In genomic region chr2:232236200-232236599, GRCh38 we compare ENCODE assay signal across 10 cellular contexts.
DNase-seq lines count a peak whose midpoint lies in the region; ATAC-seq, FAIRE-seq and TF ChIP-seq lines count a peak whose summit lies in the region.
"Had no signal": no experiment of that assay in that cellular context is flagged by ENCODE, and none has a peak within 500 bp of the region (broad histone marks: within the 10 kb centered on the region; RNA-seq: fewer than 3 reads in every experiment).

No MANE protein-coding gene starts in this region.

- no peak overlapping the region for H3K9ac ChIP-seq in smooth muscle cell (ENCODE audit: low read depth)

- no peaks in the 10 kb centered on the region for H3K9me3 ChIP-seq in CD4-positive, CD25-positive, alpha-beta regulatory T cell (ENCODE audit: control insufficient read depth in 2 of 2, low read length in 2 of 2)
- no peaks in the 10 kb centered on the region for H3K9me3 ChIP-seq in WERI-Rb-1 (ENCODE audit: severe bottlenecking)
- H3K9me3 ChIP-seq in smooth muscle cell (replicated peaks; ENCODE audit: low read depth) = no peaks in the 10 kb centered on the region
- H3K9me3 ChIP-seq: esophagus muscularis mucosa had no signal

- DNase-seq in CD4-positive, CD25-positive, alpha-beta regulatory T cell = peak in 1 of 3 donors; percentile 19
- peak; percentile 59 for DNase-seq in GM19239 (ENCODE audit: insufficient read length, low spot score)
- DNase-seq in WERI-Rb-1 = no peak
- DNase-seq in MV-4-11 (lab: John Stamatoyannopoulos, UW) = no peak
- no peak for DNase-seq in NCI-H1092 (lab: John Stamatoyannopoulos, UW)
- DNase-seq in COR-L47 (lab: John Stamatoyannopoulos, UW) = no peak
- DNase-seq in smooth muscle cell (lab: John Stamatoyannopoulos, UW; ENCODE audit: unreplicated experiment) = no peak
- DNase-seq: activated CD4-positive, alpha-beta memory T cell treated with anti-CD3 and anti-CD28 coated beads, Interleukin-2, amount 10 ng/mL, durations not matched to agents 7 days and 5 days had no signal

- no peaks in the 10 kb centered on the region for H3F3A ChIP-seq in smooth muscle cell (ENCODE audit: low read depth)

- no peak overlapping the region for H2AFZ ChIP-seq in smooth muscle cell (ENCODE audit: low read depth)

- H3K36me3 Mint-ChIP-seq in CD4-positive, CD25-positive, alpha-beta regulatory T cell = peaks cover 46% of the 10 kb centered on the region

- H4K20me1 ChIP-seq in smooth muscle cell (ENCODE audit: low read depth) = peaks cover 22% of the 10 kb centered on the region

- H3K4me3 ChIP-seq in CD4-positive, CD25-positive, alpha-beta regulatory T cell (ENCODE audit: low read depth, low read length) = no peak overlapping the region
- H3K4me3 ChIP-seq in WERI-Rb-1 (ENCODE audit: low read depth, low read length) (no peak overlapping the region), smooth muscle cell (no peak overlapping the region)
- H3K4me3 ChIP-seq: esophagus muscularis mucosa had no signal

- peak overlapping the region in 2 of 3 donors; percentile 49 to 53 for H3K27ac Mint-ChIP-seq in CD4-positive, CD25-positive, alpha-beta regulatory T cell
- H3K27ac Mint-ChIP-seq: activated CD4-positive, alpha-beta memory T cell treated with anti-CD3 and anti-CD28 coated beads, Interleukin-2, amount 10 ng/mL, durations not matched to agents 7 days and 5 days had no signal

- no peak for ATAC-seq in CD4-positive, CD25-positive, alpha-beta regulatory T cell (ENCODE audit: low read depth in 2 of 2)
- ATAC-seq in HG03095 (IDR thresholded peaks at IDR 0.05; ENCODE audit: unreplicated experiment) = peak; percentile 64

- no peaks in the 10 kb centered on the region for H3K79me2 ChIP-seq in smooth muscle cell (ENCODE audit: low read depth)

- H3K4me1 Mint-ChIP-seq in CD4-positive, CD25-positive, alpha-beta regulatory T cell = peaks cover 9 to 41% (median 34%) of the 10 kb centered on the region in 4 donors

- H3K9me3 Mint-ChIP-seq in CD4-positive, CD25-positive, alpha-beta regulatory T cell = no peaks in the 10 kb centered on the region
- H3K9me3 Mint-ChIP-seq: activated CD4-positive, alpha-beta memory T cell treated with anti-CD3 and anti-CD28 coated beads, Interleukin-2, amount 10 ng/mL, durations not matched to agents 7 days and 5 days had no signal

- no peak overlapping the region for H3K4me3 Mint-ChIP-seq in CD4-positive, CD25-positive, alpha-beta regulatory T cell
- H3K4me3 Mint-ChIP-seq: activated CD4-positive, alpha-beta memory T cell treated with anti-CD3 and anti-CD28 coated beads, Interleukin-2, amount 10 ng/mL, durations not matched to agents 7 days and 5 days had no signal

- no peak overlapping the region for H3K4me2 ChIP-seq in smooth muscle cell

- H3K27me3 ChIP-seq in CD4-positive, CD25-positive, alpha-beta regulatory T cell (ENCODE audit: control insufficient read depth, insufficient read depth, low read length) = no peaks in the 10 kb centered on the region
- H3K27me3 ChIP-seq in WERI-Rb-1 (ENCODE audit: insufficient read depth, low read depth, severe bottlenecking) (no peaks in the 10 kb centered on the region), smooth muscle cell (ENCODE audit: low read depth) (no peaks in the 10 kb centered on the region)
- H3K27me3 ChIP-seq: esophagus muscularis mucosa had no signal

- no peaks in the 10 kb centered on the region for H3K27me3 Mint-ChIP-seq in CD4-positive, CD25-positive, alpha-beta regulatory T cell
- H3K27me3 Mint-ChIP-seq: activated CD4-positive, alpha-beta memory T cell treated with anti-CD3 and anti-CD28 coated beads, Interleukin-2, amount 10 ng/mL, durations not matched to agents 7 days and 5 days had no signal

- H3K27ac ChIP-seq in CD4-positive, CD25-positive, alpha-beta regulatory T cell (ENCODE audit: insufficient read depth, low read length, poor library complexity, severe bottlenecking) = no peak overlapping the region
- H3K27ac ChIP-seq in WERI-Rb-1 (0 out of 2 replicates have a peak overlapping the region, but pooled peaks have one; percentile 11), smooth muscle cell (ENCODE audit: low read depth) (no peak overlapping the region)
- H3K27ac ChIP-seq: esophagus muscularis mucosa had no signal

- peaks cover 18% of the 10 kb centered on the region for H3K36me3 ChIP-seq in CD4-positive, CD25-positive, alpha-beta regulatory T cell (ENCODE audit: control insufficient read depth, insufficient read depth, low read length)
- H3K36me3 ChIP-seq in WERI-Rb-1 (0 out of 2 replicates have a peak, but pooled peaks cover 3% of the 10 kb centered on the region), smooth muscle cell (ENCODE audit: low read depth) (no peaks in the 10 kb centered on the region)

- TF ChIP-seq CTCF in WERI-Rb-1 (IDR thresholded peaks at IDR 0.05; ENCODE audit: low read depth, low read length) (no peak), smooth muscle cell (IDR thresholded peaks at IDR 0.05; ENCODE audit: borderline replicate concordance, insufficient read depth, poor library complexity, severe bottlenecking) (no peak)

- FAIRE-seq in GM19239 (lab: Jason Lieb, UNC) = no peak

- H3K4me1 ChIP-seq in CD4-positive, CD25-positive, alpha-beta regulatory T cell (ENCODE audit: control insufficient read depth, insufficient read depth, low read length, poor library complexity, severe bottlenecking) = peaks cover 6% of the 10 kb centered on the region
- H3K4me1 ChIP-seq in smooth muscle cell (ENCODE audit: low read depth) = peaks cover 13% of the 10 kb centered on the region
